In genomic region chr3:73449774-73450173, GRCh38 we compare ENCODE assay signal across 14 cellular contexts.
A peak's percentile ranks its signal among the peaks of the same experiment; 100 is the strongest.
DNase-seq lines count a peak whose midpoint lies in the region; ATAC-seq and TF ChIP-seq lines count a peak whose summit lies in the region.
"Had no signal": no experiment of that assay in that cellular context is flagged by ENCODE, and none has a peak within 500 bp of the region (broad histone marks: within the 10 kb centered on the region; RNA-seq: fewer than 3 reads in every experiment).

No MANE protein-coding gene starts in this region.

- no peaks in the 10 kb centered on the region for H3K9me3 Mint-ChIP-seq in stimulated activated naive CD8-positive, alpha-beta T cell treated with anti-CD3 and anti-CD28 coated beads, Interleukin-15, amount 100 ng/mL, for 72 hours
- H3K9me3 Mint-ChIP-seq in activated naive CD4-positive, alpha-beta T cell treated with anti-CD3 and anti-CD28 coated beads for 36 hours = no peaks in the 10 kb centered on the region
- H3K9me3 Mint-ChIP-seq: activated B cell treated with CpG ODN at 0.5 μM for 24 hours; activated T-cell treated with anti-CD3 and anti-CD28 coated beads, Interleukin-2, amount 50 U/mL, for 4 hours; CD14-positive monocyte had no signal

- no peaks in the 10 kb centered on the region for H3K36me3 ChIP-seq in ascending aorta

- no peak for DNase-seq in stimulated activated naive CD8-positive, alpha-beta T cell treated with anti-CD3 and anti-CD28 coated beads, Interleukin-15, amount 100 ng/mL, for 72 hours
- no peak for DNase-seq in epidermal melanocyte (ENCODE audit: insufficient read length, low spot score)
- DNase-seq in activated naive CD4-positive, alpha-beta T cell treated with anti-CD3 and anti-CD28 coated beads for 36 hours = no peak
- DNase-seq in ascending aorta (ENCODE audit: low spot score in 2 of 2) = no peak
- DNase-seq: activated B cell treated with CpG ODN at 0.5 μM for 24 hours; activated T-cell treated with anti-CD3 and anti-CD28 coated beads, Interleukin-2, amount 50 U/mL, for 4 hours; effector CD4-positive, alpha-beta T cell; right cardiac atrium; SHP77 treated with DMSO at 0.1 percent for 48 hours had no signal

- ATAC-seq in GM18870 (IDR thresholded peaks at IDR 0.05; ENCODE audit: unreplicated experiment) = peak; percentile 45
- peak; percentile 33 for ATAC-seq in GM21619 (IDR thresholded peaks at IDR 0.05; ENCODE audit: unreplicated experiment)
- ATAC-seq in HG03175 (IDR thresholded peaks at IDR 0.05; ENCODE audit: unreplicated experiment) = peak; percentile 29
- no peak for ATAC-seq in stimulated activated naive CD8-positive, alpha-beta T cell treated with anti-CD3 and anti-CD28 coated beads, Interleukin-15, amount 100 ng/mL, for 72 hours
- ATAC-seq: activated T-cell treated with anti-CD3 and anti-CD28 coated beads, Interleukin-2, amount 50 U/mL, for 4 hours; right cardiac atrium had no signal

- peaks cover 5 to 36% of the 10 kb centered on the region in 2 donors for H3K4me1 ChIP-seq in ascending aorta

- H3K27me3 Mint-ChIP-seq in stimulated activated naive CD8-positive, alpha-beta T cell treated with anti-CD3 and anti-CD28 coated beads, Interleukin-15, amount 100 ng/mL, for 72 hours = peaks cover 14% of the 10 kb centered on the region
- H3K27me3 Mint-ChIP-seq in activated naive CD4-positive, alpha-beta T cell treated with anti-CD3 and anti-CD28 coated beads for 36 hours (ENCODE audit: low read depth) = no peaks in the 10 kb centered on the region
- H3K27me3 Mint-ChIP-seq: activated B cell treated with CpG ODN at 0.5 μM for 24 hours had no signal

- H3K27ac Mint-ChIP-seq in stimulated activated naive CD8-positive, alpha-beta T cell treated with anti-CD3 and anti-CD28 coated beads, Interleukin-15, amount 100 ng/mL, for 72 hours = no peak overlapping the region
- H3K27ac Mint-ChIP-seq in activated naive CD4-positive, alpha-beta T cell treated with anti-CD3 and anti-CD28 coated beads for 36 hours = no peak overlapping the region
- H3K27ac Mint-ChIP-seq: activated B cell treated with CpG ODN at 0.5 μM for 24 hours had no signal

- H3K9me3 ChIP-seq in ascending aorta = no peaks in the 10 kb centered on the region

- H3K4me3 ChIP-seq in ascending aorta = no peak overlapping the region

- no peaks in the 10 kb centered on the region for H3K4me1 Mint-ChIP-seq in stimulated activated naive CD8-positive, alpha-beta T cell treated with anti-CD3 and anti-CD28 coated beads, Interleukin-15, amount 100 ng/mL, for 72 hours
- no peaks in the 10 kb centered on the region for H3K4me1 Mint-ChIP-seq in activated naive CD4-positive, alpha-beta T cell treated with anti-CD3 and anti-CD28 coated beads for 36 hours (ENCODE audit: low read depth)

- no peaks in the 10 kb centered on the region for H3K36me3 Mint-ChIP-seq in activated naive CD4-positive, alpha-beta T cell treated with anti-CD3 and anti-CD28 coated beads for 36 hours (ENCODE audit: low read depth)
- H3K36me3 Mint-ChIP-seq: CD14-positive monocyte had no signal

- intact Hi-C loops in activated naive CD4-positive, alpha-beta T cell treated with anti-CD3 and anti-CD28 coated beads for 36 hours (cut with micrococcal nuclease) = no loop called here
- intact Hi-C loops in ascending aorta (cut with DNase I) = loop anchor here (5.0 kb wide), 1 partner anchor 347 kb away; no protein-coding TSS in a partner anchor

- CTCF ChIA-PET in activated naive CD4-positive, alpha-beta T cell treated with anti-CD3 and anti-CD28 coated beads for 36 hours (lab: Charles Lee) = no interaction called here

- peak overlapping the region; percentile 82 for H3K27ac ChIP-seq in VCaP
- H3K27ac ChIP-seq in ascending aorta = no peak overlapping the region

- H3K27me3 ChIP-seq in ascending aorta = no peaks in the 10 kb centered on the region

- H3K4me3 Mint-ChIP-seq in stimulated activated naive CD8-positive, alpha-beta T cell treated with anti-CD3 and anti-CD28 coated beads, Interleukin-15, amount 100 ng/mL, for 72 hours = no peak overlapping the region
- H3K4me3 Mint-ChIP-seq in activated naive CD4-positive, alpha-beta T cell treated with anti-CD3 and anti-CD28 coated beads for 36 hours = no peak overlapping the region
- H3K4me3 Mint-ChIP-seq: activated B cell treated with CpG ODN at 0.5 μM for 24 hours; activated T-cell treated with anti-CD3 and anti-CD28 coated beads, Interleukin-2, amount 50 U/mL, for 4 hours; CD14-positive monocyte had no signal

- TF ChIP-seq CTCF in VCaP (conservative IDR thresholded peaks at IDR 0.05) (no peak), ascending aorta (IDR thresholded peaks at IDR 0.05) (no peak)
